Comparison of ENCODE assay signal across 16 cellular contexts in the genomic region with DNA sequence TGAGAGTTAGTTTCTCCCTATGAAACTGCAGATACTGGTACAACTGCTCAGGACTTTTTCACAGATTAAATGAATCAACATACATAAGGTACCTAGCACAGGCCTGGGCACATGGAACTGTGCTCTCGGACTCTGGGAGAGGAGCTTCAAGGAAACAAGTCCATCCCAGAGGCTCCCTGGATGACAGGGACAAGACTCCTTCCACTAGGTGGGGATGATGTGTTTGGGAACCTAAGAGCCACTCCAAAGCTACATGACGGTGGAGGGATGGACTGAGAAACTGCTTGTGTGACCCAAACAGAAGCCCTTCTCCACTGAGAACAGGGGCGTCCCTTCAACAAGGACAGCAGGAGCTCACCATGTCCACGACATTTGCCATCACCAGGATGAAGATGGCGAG. TPM values are rescaled to one million over a fixed set of nuclear protein-coding genes. Genes with fewer than 3 reads are reported as not detected.
DNase-seq lines count a peak whose midpoint lies in the region; FAIRE-seq and TF ChIP-seq lines count a peak whose summit lies in the region.
"Had no signal": no experiment of that assay in that cellular context is flagged by ENCODE, and none has a peak within 500 bp of the region (broad histone marks: within the 10 kb centered on the region; RNA-seq: fewer than 3 reads in every experiment).

No MANE protein-coding gene starts in this region.

- H3K36me3 ChIP-seq in CD8-positive, alpha-beta memory T cell (ENCODE audit: insufficient read depth, low read length) = no peaks in the 10 kb centered on the region

- no peaks in the 10 kb centered on the region; the same call in 1 of the 2 replicates for H3K9me3 ChIP-seq in AG04450 (ENCODE audit: control insufficient read depth, insufficient read depth, low read length)
- no peaks in the 10 kb centered on the region for H3K9me3 ChIP-seq in CD8-positive, alpha-beta memory T cell (ENCODE audit: low read length)
- H3K9me3 ChIP-seq: SJCRH30 had no signal

- POLR2A ChIA-PET in AG04450 (lab: Yijun Ruan, JAX) = interaction anchor here (0.6 to 0.7 kb wide), 2 partner anchors 376 to 531 kb away, joined by 3 read pairs; no protein-coding TSS in a partner anchor
- POLR2A ChIA-PET in CD8-positive, alpha-beta memory T cell (lab: Charles Lee) = no interaction called here

- no peak overlapping the region for H3K27ac Mint-ChIP-seq in CD8-positive, alpha-beta memory T cell
- H3K27ac Mint-ChIP-seq: activated CD4-positive, alpha-beta T cell treated with anti-CD3 and anti-CD28 coated beads, Interleukin-2, amount 10 ng/mL, durations not matched to agents 24 days and 14 days; nephron had no signal

- no peak for TF ChIP-seq POLR2A in GM12892 (IDR thresholded peaks at IDR 0.05; ENCODE audit: low read depth, low read length)

- peak; percentile 15; the same call in 1 of the 2 replicates for TF ChIP-seq CTCF in AG04450 (IDR thresholded peaks at IDR 0.05; ENCODE audit: low read depth, low read length)
- peak; percentile 43 for TF ChIP-seq CTCF in astrocyte of the spinal cord (IDR thresholded peaks at IDR 0.05; ENCODE audit: low read depth, low read length)

- no peaks in the 10 kb centered on the region for H3K27me3 ChIP-seq in AG04450 (ENCODE audit: control insufficient read depth, insufficient read depth, low read length)
- no peaks in the 10 kb centered on the region for H3K27me3 ChIP-seq in CD8-positive, alpha-beta memory T cell (ENCODE audit: insufficient read depth, low read length, poor library complexity, severe bottlenecking)
- H3K27me3 ChIP-seq: SJCRH30 had no signal

- no peak overlapping the region for H3K4me3 Mint-ChIP-seq in CD8-positive, alpha-beta memory T cell
- H3K4me3 Mint-ChIP-seq: activated CD4-positive, alpha-beta T cell treated with anti-CD3 and anti-CD28 coated beads, Interleukin-2, amount 10 ng/mL, durations not matched to agents 24 days and 14 days; nephron had no signal

- peaks cover 0 to 17% (median 0%) of the 10 kb centered on the region in 3 donors for H3K36me3 Mint-ChIP-seq in CD8-positive, alpha-beta memory T cell

- peaks cover 10 to 23% (median 17%) of the 10 kb centered on the region in 3 donors for H3K4me1 Mint-ChIP-seq in CD8-positive, alpha-beta memory T cell

- no peak overlapping the region for H3K27ac ChIP-seq in AG04450 (ENCODE audit: low read depth, low read length)
- no peak overlapping the region for H3K27ac ChIP-seq in CD8-positive, alpha-beta memory T cell (ENCODE audit: low read depth, low read length)
- H3K27ac ChIP-seq: KMS-11, SJCRH30 had no signal

- CTCF ChIA-PET in AG04450 (lab: Charles Lee) = interaction anchor here (0.7 to 6.2 kb wide), 2 partner anchors 217 to 421 kb away, joined by 3 to 145 read pairs; no protein-coding TSS in a partner anchor
- CTCF ChIA-PET in CD8-positive, alpha-beta memory T cell (lab: Charles Lee) = interaction anchor here (1.6 kb wide), 1 partner anchor 421 kb away, joined by 12 read pairs; no protein-coding TSS in a partner anchor

- no peak overlapping the region for H3K4me3 ChIP-seq in AG04450 (ENCODE audit: low read depth, low read length)
- H3K4me3 ChIP-seq in astrocyte of the spinal cord (ENCODE audit: low read depth, low read length) = no peak overlapping the region
- no peak overlapping the region for H3K4me3 ChIP-seq in CD8-positive, alpha-beta memory T cell (ENCODE audit: low read length)
- H3K4me3 ChIP-seq: SJCRH30 had no signal

- FAIRE-seq in GM12892 (lab: Jason Lieb, UNC) = no peak

- in situ Hi-C loops in astrocyte of the spinal cord (cut with HindIII; ENCODE audit: low sequenced_read_pairs) = no loop called here

- no peaks in the 10 kb centered on the region for H3K27me3 Mint-ChIP-seq in CD8-positive, alpha-beta memory T cell
- H3K27me3 Mint-ChIP-seq: activated CD4-positive, alpha-beta T cell treated with anti-CD3 and anti-CD28 coated beads, Interleukin-2, amount 10 ng/mL, durations not matched to agents 24 days and 14 days had no signal

- H3K4me1 ChIP-seq in CD8-positive, alpha-beta memory T cell (ENCODE audit: insufficient read depth, low read length) = no peaks in the 10 kb centered on the region

- DNase-seq in AG04450 (ENCODE audit: low read depth, low spot score) (no peak), GM12892 (ENCODE audit: insufficient read length) (peak; percentile 11), astrocyte of the spinal cord (ENCODE audit: low read depth, low spot score) (no peak), left kidney (ENCODE audit: low read depth, low spot score) (peak; percentile 39), T1000 (lab: John Stamatoyannopoulos, UW) (no peak), GF-D8 (lab: John Stamatoyannopoulos, UW) (no peak)
- no peak for DNase-seq in activated CD8-positive, alpha-beta memory T cell treated with anti-CD3 and anti-CD28 coated beads, Interleukin-2, amount 50 U/mL, for 48 hours
- no peak for DNase-seq in CD8-positive, alpha-beta memory T cell
- DNase-seq: activated CD4-positive, alpha-beta T cell treated with anti-CD3 and anti-CD28 coated beads, Interleukin-2, amount 10 ng/mL, durations not matched to agents 24 days and 14 days; activated naive CD4-positive, alpha-beta T cell; effector CD4-positive, alpha-beta T cell; NCI-H446 treated with DMSO at 0.1 percent for 48 hours; stimulated activated naive CD4-positive, alpha-beta T cell treated with Interleukin-2 at 50 U/mL for 16 hours had no signal

- H3K9me3 Mint-ChIP-seq in CD8-positive, alpha-beta memory T cell = no peaks in the 10 kb centered on the region
- H3K9me3 Mint-ChIP-seq: activated CD4-positive, alpha-beta T cell treated with anti-CD3 and anti-CD28 coated beads, Interleukin-2, amount 10 ng/mL, durations not matched to agents 24 days and 14 days; nephron had no signal

RNA-seq across cellular contexts. Expression of gene CENPO, which starts 37.1 kb away (rescaled TPM):
- polyA plus RNA-seq in AG04450 (2011; rRNA removed) = 12.1 and 15.7 TPM in 2 replicates
- polyA minus RNA-seq in AG04450 (2011; rRNA and poly(A)+ RNA removed) = 15.5 and 16.7 TPM in 2 replicates
- polyA plus RNA-seq in GM12892 (2012; ENCODE audit: missing spikeins) = 18.7 TPM
- total RNA-seq in CD8-positive, alpha-beta memory T cell = 10 to 100 TPM; 43.0 to 51.7 TPM
- 4.2 TPM for polyA plus RNA-seq in CD8-positive, alpha-beta memory T cell

RNA-seq across cellular contexts. Expression of gene PTRHD1, which starts 37.2 kb away (rescaled TPM):
- polyA plus RNA-seq in AG04450 (2011; rRNA removed) = 42.5 and 51.5 TPM in 2 replicates
- 8.1 and 15.1 TPM in 2 replicates for polyA minus RNA-seq in AG04450 (2011; rRNA and poly(A)+ RNA removed)
- polyA plus RNA-seq in GM12892 (2012; ENCODE audit: missing spikeins) = 59.3 TPM
- total RNA-seq in CD8-positive, alpha-beta memory T cell = 10 to 100 TPM; 24.7 to 29.2 TPM
- polyA plus RNA-seq in CD8-positive, alpha-beta memory T cell = 44.5 TPM

Comparison
In these comparisons a context has a peak if more than half of its experiments do, and no peak if none do; other contexts are left out.
1. DNase-seq: peak in GM12892 (single experiment) and left kidney (single experiment); none in AG04450 (single experiment), astrocyte of the spinal cord (single experiment), activated CD8-positive, alpha-beta memory T cell treated with anti-CD3 and anti-CD28 coated beads, Interleukin-2, amount 50 U/mL, for 48 hours (single experiment), T1000 (single experiment), CD8-positive, alpha-beta memory T cell (0 of 5) and GF-D8 (single experiment).